2 cellular contexts compared by ENCODE assay signal in the genomic region with DNA sequence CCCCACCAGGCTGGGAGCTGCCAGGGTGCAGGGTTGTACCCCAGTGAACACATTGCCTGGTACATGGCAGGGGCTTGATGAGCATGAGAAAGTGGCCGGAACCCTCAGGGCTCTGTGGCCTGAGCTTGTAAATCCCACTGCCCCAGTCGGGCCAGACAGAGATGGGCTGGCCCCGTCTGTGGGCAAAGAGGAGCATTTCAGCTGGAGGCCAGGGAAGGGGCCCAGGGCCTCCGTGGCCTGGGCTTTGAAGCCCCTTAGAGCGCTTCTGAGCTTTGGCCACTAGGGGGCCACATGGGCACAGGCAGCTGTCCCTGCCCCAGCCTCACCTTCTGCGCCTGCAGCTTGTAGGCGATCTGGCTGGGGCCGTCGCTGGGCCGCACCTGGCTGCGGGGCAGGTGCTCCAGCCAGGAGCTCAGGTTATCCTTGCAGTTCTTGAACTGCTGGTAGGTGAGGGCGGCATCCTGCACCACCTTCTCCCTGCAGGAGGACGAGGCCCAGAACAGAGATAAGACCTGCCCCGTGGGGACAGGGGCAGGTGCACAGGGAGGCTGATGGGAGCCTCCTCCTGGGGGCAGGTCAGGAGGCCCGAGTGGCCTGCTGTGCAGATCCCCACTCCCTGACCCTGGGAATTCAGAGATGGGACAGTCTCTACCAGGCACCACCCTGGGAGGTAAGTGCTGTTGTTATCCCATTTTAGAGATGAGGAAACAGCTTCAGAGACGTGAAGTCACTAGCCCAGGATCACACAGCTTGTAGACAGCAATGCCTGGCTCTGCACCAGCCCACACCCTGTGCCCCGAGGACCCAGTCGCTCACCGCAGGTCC.
TF ChIP-seq lines count a peak whose summit lies in the region.

No MANE protein-coding gene starts in this region.

TF ChIP-seq in HEK293, 187 proteins besides CTCF, POLR2A, EP300 and RAD21 (continued from another document):
- TF ChIP-seq PBX3 (CRISPR knock-in tag; IDR thresholded peaks at IDR 0.05) (0 out of 2 replicates have a peak, but pooled peaks have one; percentile 22), KLF17 (tag by site-specific recombination; IDR thresholded peaks at IDR 0.05) (peak; percentile 58; the same call in 1 of the 2 replicates), SCRT1 (tag by site-specific recombination; IDR thresholded peaks at IDR 0.05; ENCODE audit: borderline replicate concordance) (no peak), ZNF335 (tag by site-specific recombination; conservative IDR thresholded peaks at IDR 0.05) (no peak; the same call in 1 of the 2 replicates), ZNF2 (tag by site-specific recombination; IDR thresholded peaks at IDR 0.05) (0 out of 2 replicates have a peak, but pooled peaks have one; percentile 70), ZEB2 (tag by site-specific recombination; IDR thresholded peaks at IDR 0.05) (peak; percentile 64), INSM2 (tag by site-specific recombination; IDR thresholded peaks at IDR 0.05) (0 out of 2 replicates have a peak, but pooled peaks have one; percentile 18)
- TF ChIP-seq, protein P1, sequence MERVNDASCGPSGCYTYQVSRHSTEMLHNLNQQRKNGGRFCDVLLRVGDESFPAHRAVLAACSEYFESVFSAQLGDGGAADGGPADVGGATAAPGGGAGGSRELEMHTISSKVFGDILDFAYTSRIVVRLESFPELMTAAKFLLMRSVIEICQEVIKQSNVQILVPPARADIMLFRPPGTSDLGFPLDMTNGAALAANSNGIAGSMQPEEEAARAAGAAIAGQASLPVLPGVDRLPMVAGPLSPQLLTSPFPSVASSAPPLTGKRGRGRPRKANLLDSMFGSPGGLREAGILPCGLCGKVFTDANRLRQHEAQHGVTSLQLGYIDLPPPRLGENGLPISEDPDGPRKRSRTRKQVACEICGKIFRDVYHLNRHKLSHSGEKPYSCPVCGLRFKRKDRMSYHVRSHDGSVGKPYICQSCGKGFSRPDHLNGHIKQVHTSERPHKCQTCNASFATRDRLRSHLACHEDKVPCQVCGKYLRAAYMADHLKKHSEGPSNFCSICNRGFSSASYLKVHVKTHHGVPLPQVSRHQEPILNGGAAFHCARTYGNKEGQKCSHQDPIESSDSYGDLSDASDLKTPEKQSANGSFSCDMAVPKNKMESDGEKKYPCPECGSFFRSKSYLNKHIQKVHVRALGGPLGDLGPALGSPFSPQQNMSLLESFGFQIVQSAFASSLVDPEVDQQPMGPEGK (tag by site-specific recombination; IDR thresholded peaks at IDR 0.05) = 0 out of 2 replicates have a peak, but pooled peaks have one; percentile 25
- TF ChIP-seq, protein P2, sequence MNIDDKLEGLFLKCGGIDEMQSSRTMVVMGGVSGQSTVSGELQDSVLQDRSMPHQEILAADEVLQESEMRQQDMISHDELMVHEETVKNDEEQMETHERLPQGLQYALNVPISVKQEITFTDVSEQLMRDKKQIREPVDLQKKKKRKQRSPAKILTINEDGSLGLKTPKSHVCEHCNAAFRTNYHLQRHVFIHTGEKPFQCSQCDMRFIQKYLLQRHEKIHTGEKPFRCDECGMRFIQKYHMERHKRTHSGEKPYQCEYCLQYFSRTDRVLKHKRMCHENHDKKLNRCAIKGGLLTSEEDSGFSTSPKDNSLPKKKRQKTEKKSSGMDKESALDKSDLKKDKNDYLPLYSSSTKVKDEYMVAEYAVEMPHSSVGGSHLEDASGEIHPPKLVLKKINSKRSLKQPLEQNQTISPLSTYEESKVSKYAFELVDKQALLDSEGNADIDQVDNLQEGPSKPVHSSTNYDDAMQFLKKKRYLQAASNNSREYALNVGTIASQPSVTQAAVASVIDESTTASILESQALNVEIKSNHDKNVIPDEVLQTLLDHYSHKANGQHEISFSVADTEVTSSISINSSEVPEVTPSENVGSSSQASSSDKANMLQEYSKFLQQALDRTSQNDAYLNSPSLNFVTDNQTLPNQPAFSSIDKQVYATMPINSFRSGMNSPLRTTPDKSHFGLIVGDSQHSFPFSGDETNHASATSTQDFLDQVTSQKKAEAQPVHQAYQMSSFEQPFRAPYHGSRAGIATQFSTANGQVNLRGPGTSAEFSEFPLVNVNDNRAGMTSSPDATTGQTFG (tag by site-specific recombination; IDR thresholded peaks at IDR 0.05; ENCODE audit: borderline replicate concordance) = no peak

TF ChIP-seq in liver, 16 proteins besides CTCF, POLR2A, EP300 and RAD21 (continued from another document):
- TF ChIP-seq REST (IDR thresholded peaks at IDR 0.05) (no peak), YY1 (IDR thresholded peaks at IDR 0.05) (no peak), TAF1 (conservative IDR thresholded peaks at IDR 0.05) (no peak), JUND (IDR thresholded peaks at IDR 0.05) (no peak), FOXA2 (IDR thresholded peaks at IDR 0.05) (no peak), NR2F2 (IDR thresholded peaks at IDR 0.05) (no peak), HNF4A (conservative IDR thresholded peaks at IDR 0.05) (no peak), ATF3 (IDR thresholded peaks at IDR 0.05) (no peak)
